In the genomic region with DNA sequence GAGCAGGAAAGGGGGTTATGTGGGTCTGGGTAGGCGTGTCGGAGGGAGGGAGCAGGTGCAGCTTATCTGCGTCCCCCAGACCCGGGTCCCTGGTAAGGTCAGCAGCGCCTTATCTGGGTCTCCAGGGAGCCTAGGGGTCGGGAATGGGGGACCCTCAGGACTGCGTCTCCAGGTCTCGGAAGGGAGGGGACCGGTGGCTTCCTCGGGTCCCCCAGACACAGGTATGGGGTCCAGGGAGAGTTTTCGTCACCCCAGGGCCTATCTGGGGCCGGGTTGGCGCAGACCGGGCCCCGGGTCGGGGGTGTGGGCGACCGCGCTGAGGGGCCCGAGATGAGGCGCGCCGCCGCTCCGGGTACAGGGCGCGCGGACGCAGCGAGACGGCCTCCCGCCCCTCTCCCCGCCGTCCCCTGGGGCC, we compare ENCODE assay signal across 8 cellular contexts. TPM values are rescaled to one million over a fixed set of nuclear protein-coding genes. Genes with fewer than 3 reads are reported as not detected.
A peak's percentile ranks its signal among the peaks of the same experiment; 100 is the strongest.
DNase-seq lines count a peak whose midpoint lies in the region; ATAC-seq and TF ChIP-seq lines count a peak whose summit lies in the region.

No MANE protein-coding gene starts in this region.

- DNase-seq in CMK (ENCODE audit: low read depth), result peak; percentile 27
- DNase-seq in NCI-H69 (lab: John Stamatoyannopoulos, UW), result peak; percentile 44
- no peak for DNase-seq in effector memory CD4-positive, alpha-beta T cell
- peak; percentile 42 for DNase-seq in neural progenitor cell (ENCODE audit: low spot score)
- no peak for DNase-seq in NOMO-1 (lab: John Stamatoyannopoulos, UW; ENCODE audit: unreplicated experiment in 2 of 2)
- no peak for DNase-seq in GM10248 (ENCODE audit: extremely low spot score)
- no peak for DNase-seq in cerebellar nuclear complex (lab: John Stamatoyannopoulos, UW)

- H3K79me2 ChIP-seq in neural progenitor cell (ENCODE audit: low read depth), result peaks cover 67% of the 10 kb centered on the region

- peaks cover 9% of the 10 kb centered on the region for H3K36me3 ChIP-seq in effector memory CD4-positive, alpha-beta T cell (ENCODE audit: control insufficient read depth, insufficient read depth, low read length)
- no peaks in the 10 kb centered on the region for H3K36me3 ChIP-seq in neural progenitor cell

- POLR2A ChIA-PET in GM10248 (lab: Yijun Ruan, JAX), result interaction anchor here (0.6 kb wide), 1 partner anchor 78 kb away, joined by 7 read pairs; no protein-coding TSS in a partner anchor

- peak overlapping the region; percentile 91 for H3K27ac Mint-ChIP-seq in neural progenitor cell

- peaks cover 5% of the 10 kb centered on the region for H3K36me3 Mint-ChIP-seq in neural progenitor cell

- no peaks in the 10 kb centered on the region for H3K9me3 Mint-ChIP-seq in neural progenitor cell

- peak; percentile 2 for ATAC-seq in GM21619 (IDR thresholded peaks at IDR 0.05; ENCODE audit: unreplicated experiment)

- peak overlapping the region; percentile 92 for H3K4me2 ChIP-seq in neural progenitor cell

- peaks cover 49% of the 10 kb centered on the region for H4K20me1 ChIP-seq in neural progenitor cell (ENCODE audit: low read depth)

- peaks cover 27% of the 10 kb centered on the region for H3F3A ChIP-seq in neural progenitor cell (ENCODE audit: low read depth)

- peak overlapping the region; percentile 92 for H3K9ac ChIP-seq in neural progenitor cell

- peak overlapping the region; percentile 97 for H3K4me3 Mint-ChIP-seq in neural progenitor cell

- H2AFZ ChIP-seq in neural progenitor cell (replicated peaks), result no peak overlapping the region

- H3K4me1 ChIP-seq in effector memory CD4-positive, alpha-beta T cell (ENCODE audit: control insufficient read depth, insufficient read depth, low read length, poor library complexity, severe bottlenecking), result peaks cover 28% of the 10 kb centered on the region
- H3K4me1 ChIP-seq in neural progenitor cell, result peaks cover 30% of the 10 kb centered on the region

- CTCF ChIA-PET in GM10248 (lab: Yijun Ruan, JAX), result no interaction called here

- peaks cover 58% of the 10 kb centered on the region for H3K4me1 Mint-ChIP-seq in neural progenitor cell

- no peaks in the 10 kb centered on the region for H3K27me3 ChIP-seq in effector memory CD4-positive, alpha-beta T cell (replicated peaks; ENCODE audit: control insufficient read depth, insufficient read depth, low read length, poor library complexity, severe bottlenecking)
- no peaks in the 10 kb centered on the region for H3K27me3 ChIP-seq in neural progenitor cell

- no peaks in the 10 kb centered on the region for H3K9me3 ChIP-seq in effector memory CD4-positive, alpha-beta T cell (ENCODE audit: control insufficient read depth, low read length)
- H3K9me3 ChIP-seq in neural progenitor cell (ENCODE audit: low read depth), result no peaks in the 10 kb centered on the region

- H3K4me3 ChIP-seq in effector memory CD4-positive, alpha-beta T cell (ENCODE audit: insufficient read depth, low read depth, low read length, poor library complexity, severe bottlenecking), result peak overlapping the region; percentile 90
- peak overlapping the region; percentile 95 for H3K4me3 ChIP-seq in neural progenitor cell

- peak overlapping the region; percentile 74 for H3K27ac ChIP-seq in effector memory CD4-positive, alpha-beta T cell (ENCODE audit: insufficient read depth, low read length, poor library complexity, severe bottlenecking)
- peak overlapping the region; percentile 35 for H3K27ac ChIP-seq in neural progenitor cell

- H3K27me3 Mint-ChIP-seq in neural progenitor cell (ENCODE audit: insufficient read depth, low read depth), result peaks cover 7% of the 10 kb centered on the region

- no peak for TF ChIP-seq CTCF in neural progenitor cell (IDR thresholded peaks at IDR 0.05)
- TF ChIP-seq CTCF in GM10248 (IDR thresholded peaks at IDR 0.05; ENCODE audit: control extremely low read depth, extremely low read depth, low read depth, missing control alignments), result no peak

RNA-seq across cellular contexts. Expression of a gene that starts 0.3 kb away (rescaled TPM):
- total RNA-seq in neural progenitor cell (ENCODE audit: low replicate concordance), result 16.5 and 21.2 TPM in 2 replicates

RNA-seq across cellular contexts. Expression of a gene that starts 0.5 kb away (rescaled TPM):
- total RNA-seq in neural progenitor cell (ENCODE audit: low replicate concordance), result 22.3 and 23.5 TPM in 2 replicates

Comparison
In these comparisons a context has a peak if more than half of its experiments do, and no peak if none do; other contexts are left out.
1. DNase-seq: peak in CMK (single experiment), NCI-H69 (single experiment) and neural progenitor cell (single experiment); none in effector memory CD4-positive, alpha-beta T cell (0 of 3), NOMO-1 (0 of 2), GM10248 (single experiment) and cerebellar nuclear complex (0 of 2).